Comparison of ENCODE assay signal across 21 cellular contexts in genomic region chr6:81380718-81381338, GRCh38.
DNase-seq lines count a peak whose midpoint lies in the region; ATAC-seq and TF ChIP-seq lines count a peak whose summit lies in the region.
"Had no signal": no experiment of that assay in that cellular context is flagged by ENCODE, and none has a peak within 500 bp of the region (broad histone marks: within the 10 kb centered on the region; RNA-seq: fewer than 3 reads in every experiment).

No MANE protein-coding gene starts in this region.

- H3K4me3 ChIP-seq in liver (ENCODE audit: low read depth in 1 of 3, low read length in 3 of 3), result no peak overlapping the region
- H3K4me3 ChIP-seq: A549, BLaER1 had no signal

- H3K9ac ChIP-seq in liver (ENCODE audit: low read depth in 1 of 2, low read length in 2 of 2), result no peak overlapping the region
- H3K9ac ChIP-seq: BLaER1 had no signal

- ATAC-seq in left lobe of liver, result peak; percentile 90
- no peak for ATAC-seq in activated T-cell treated with anti-CD3 and anti-CD28 coated beads, Interleukin-2, amount 50 U/mL, for 72 hours (replicated peaks in 1 of 2)
- no peak for ATAC-seq in GM19397 (IDR thresholded peaks at IDR 0.05; ENCODE audit: unreplicated experiment)
- ATAC-seq: A549 had no signal

- no peaks in the 10 kb centered on the region for H3K27me3 ChIP-seq in liver (ENCODE audit: control insufficient read depth in 4 of 4, insufficient read depth in 4 of 4, low read length in 3 of 4)
- H3K27me3 ChIP-seq: BE2C, BLaER1 had no signal

- DNase-seq in HuH-7 (ENCODE audit: low spot score), result peak; percentile 19
- no peak for DNase-seq in left lobe of liver (ENCODE audit: low spot score)
- DNase-seq in activated T-cell treated with anti-CD3 and anti-CD28 coated beads, Interleukin-2, amount 50 U/mL, for 72 hours, result no peak
- DNase-seq in DMS79 (lab: John Stamatoyannopoulos, UW), result no peak
- DNase-seq: BE2C; C1 segment of cervical spinal cord; CD4-positive, alpha-beta memory T cell; CD4-positive, CD25-positive, alpha-beta regulatory T cell; CD8-positive, alpha-beta memory T cell; COR-L47; DMS 273 treated with DMSO at 0.1 percent for 48 hours; DMS153; DMS53; DMS79 treated with DMSO at 0.1 percent for 48 hours; GF-D8 had no signal

- H3K4me1 ChIP-seq in liver (ENCODE audit: control insufficient read depth in 4 of 4, insufficient read depth in 4 of 4, low read length in 3 of 4), result peaks cover 2 to 11% (median 8%) of the 10 kb centered on the region in 4 donors
- H3K4me1 ChIP-seq: A549, BLaER1 had no signal

- H3K27me3 Mint-ChIP-seq in activated T-cell treated with anti-CD3 and anti-CD28 coated beads, Interleukin-2, amount 50 U/mL, for 72 hours (ENCODE audit: low read depth), result no peaks in the 10 kb centered on the region
- H3K27me3 Mint-ChIP-seq: CD4-positive, alpha-beta memory T cell; CD4-positive, CD25-positive, alpha-beta regulatory T cell; CD8-positive, alpha-beta memory T cell had no signal

- no peaks in the 10 kb centered on the region for H3K36me3 Mint-ChIP-seq in activated T-cell treated with anti-CD3 and anti-CD28 coated beads, Interleukin-2, amount 50 U/mL, for 72 hours (ENCODE audit: insufficient read depth in 2 of 2)
- H3K36me3 Mint-ChIP-seq: CD14-positive monocyte; CD4-positive, alpha-beta memory T cell; CD4-positive, CD25-positive, alpha-beta regulatory T cell; CD8-positive, alpha-beta memory T cell had no signal

- H3K27ac ChIP-seq in liver (ENCODE audit: low read depth in 1 of 2, low read length in 2 of 2), result no peak overlapping the region
- H3K27ac ChIP-seq: 22Rv1, A549, BLaER1 had no signal

- peak; percentile 33 to 36 for TF ChIP-seq RAD21 in liver (IDR thresholded peaks at IDR 0.05)

- H3K4me3 Mint-ChIP-seq in activated T-cell treated with anti-CD3 and anti-CD28 coated beads, Interleukin-2, amount 50 U/mL, for 72 hours, result no peak overlapping the region
- H3K4me3 Mint-ChIP-seq: CD14-positive monocyte; CD4-positive, alpha-beta memory T cell; CD4-positive, CD25-positive, alpha-beta regulatory T cell; CD8-positive, alpha-beta memory T cell had no signal

- no peaks in the 10 kb centered on the region for H3K36me3 ChIP-seq in liver (ENCODE audit: control insufficient read depth in 4 of 4, insufficient read depth in 3 of 4, low read depth in 1 of 4, low read length in 3 of 4)
- H3K36me3 ChIP-seq: BE2C, BLaER1 had no signal

- H3K27ac Mint-ChIP-seq in activated T-cell treated with anti-CD3 and anti-CD28 coated beads, Interleukin-2, amount 50 U/mL, for 72 hours, result no peak overlapping the region
- H3K27ac Mint-ChIP-seq: CD14-positive monocyte; CD4-positive, alpha-beta memory T cell; CD4-positive, CD25-positive, alpha-beta regulatory T cell; CD8-positive, alpha-beta memory T cell had no signal

- no peaks in the 10 kb centered on the region for H3K9me3 ChIP-seq in liver (ENCODE audit: control insufficient read depth in 4 of 4, low read length in 3 of 4)
- H3K9me3 ChIP-seq: A549, BE2C, BLaER1 had no signal

- no peaks in the 10 kb centered on the region for H3K4me1 Mint-ChIP-seq in activated T-cell treated with anti-CD3 and anti-CD28 coated beads, Interleukin-2, amount 50 U/mL, for 72 hours (ENCODE audit: low read depth)
- H3K4me1 Mint-ChIP-seq: CD14-positive monocyte; CD4-positive, alpha-beta memory T cell; CD4-positive, CD25-positive, alpha-beta regulatory T cell; CD8-positive, alpha-beta memory T cell had no signal

- no peak for TF ChIP-seq CTCF in liver (IDR thresholded peaks at IDR 0.05; ENCODE audit: low read depth, low read length, missing input control)

- peaks cover 3% of the 10 kb centered on the region in 2 donors for H3K9me3 Mint-ChIP-seq in activated T-cell treated with anti-CD3 and anti-CD28 coated beads, Interleukin-2, amount 50 U/mL, for 72 hours

- WGBS in liver, result 76% methylated on average over 1 of the region's 1 CpG

TF ChIP-seq in liver, 16 proteins besides CTCF, POLR2A, EP300 and RAD21:
- TF ChIP-seq ZBTB33 (IDR thresholded peaks at IDR 0.05) (peak; percentile 64), FOXA2 (IDR thresholded peaks at IDR 0.05) (no peak), REST (IDR thresholded peaks at IDR 0.05) (no peak), JUND (IDR thresholded peaks at IDR 0.05) (peak; percentile 30 to 37), HNF4A (conservative IDR thresholded peaks at IDR 0.05) (peak; percentile 91 to 94), HNF4G (IDR thresholded peaks at IDR 0.05) (peak; percentile 68), NR2F2 (IDR thresholded peaks at IDR 0.05) (no peak), GABPA (IDR thresholded peaks at IDR 0.05 in 1 of 2, conservative IDR thresholded peaks at IDR 0.05 in 1 of 2) (no peak), RXRA (IDR thresholded peaks at IDR 0.05) (peak; percentile 60 to 69), TAF1 (conservative IDR thresholded peaks at IDR 0.05) (no peak), YY1 (IDR thresholded peaks at IDR 0.05) (peak; percentile 23), EGR1 (IDR thresholded peaks at IDR 0.05; ENCODE audit: low read depth in 2 of 2) (no peak), FOXA1 (IDR thresholded peaks at IDR 0.05) (no peak), SP1 (IDR thresholded peaks at IDR 0.05) (peak; percentile 86), ATF3 (IDR thresholded peaks at IDR 0.05) (no peak)
- TF ChIP-seq, protein P1, sequence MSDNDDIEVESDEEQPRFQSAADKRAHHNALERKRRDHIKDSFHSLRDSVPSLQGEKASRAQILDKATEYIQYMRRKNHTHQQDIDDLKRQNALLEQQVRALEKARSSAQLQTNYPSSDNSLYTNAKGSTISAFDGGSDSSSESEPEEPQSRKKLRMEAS (IDR thresholded peaks at IDR 0.05), result peak; percentile 25
